ENCODE assay signal across 8 cellular contexts in the genomic region with DNA sequence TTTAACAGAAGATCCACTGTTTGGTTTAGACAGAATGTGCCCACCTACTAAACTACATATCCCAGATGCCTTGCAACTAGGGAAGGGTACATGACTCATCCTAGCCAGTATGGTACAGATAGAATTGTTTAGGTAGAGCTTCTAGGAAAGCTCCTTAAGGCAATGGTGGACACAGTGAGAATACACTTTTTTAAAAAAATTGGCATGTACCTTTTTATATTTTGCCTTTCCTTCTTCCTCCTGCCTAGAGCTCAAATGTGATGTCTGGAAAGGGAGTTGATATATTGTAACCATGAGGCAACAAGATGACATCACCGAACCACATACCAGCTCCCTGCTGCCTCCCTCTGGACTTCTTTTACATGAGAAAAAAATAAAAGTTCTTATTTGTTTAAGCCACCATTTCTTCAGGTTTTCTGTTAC. TPM values are rescaled to one million over a fixed set of nuclear protein-coding genes. Genes with fewer than 3 reads are reported as not detected.
DNase-seq lines count a peak whose midpoint lies in the region; ATAC-seq and TF ChIP-seq lines count a peak whose summit lies in the region.

No MANE protein-coding gene starts in this region.

- H4K20me1 ChIP-seq in OCI-LY7 (ENCODE audit: insufficient read depth, low read length) = no peaks in the 10 kb centered on the region

- intact Hi-C loops in OCI-LY7 (cut with micrococcal nuclease; ENCODE audit: unreplicated experiment) = no loop called here
- intact Hi-C loops in activated CD4-positive, alpha-beta memory T cell treated with anti-CD3 and anti-CD28 coated beads for 36 hours (cut with micrococcal nuclease) = loop anchor here (5.0 kb wide), 1 partner anchor 179 kb away; no protein-coding TSS in a partner anchor

- peak; percentile 52 for DNase-seq in AG20443 (ENCODE audit: low spot score)
- peak; percentile 56 for DNase-seq in H4 (ENCODE audit: low spot score)
- DNase-seq in OCI-LY7 (ENCODE audit: low spot score) = no peak
- peak; percentile 56 for DNase-seq in foreskin melanocyte
- DNase-seq in naive thymus-derived CD8-positive, alpha-beta T cell = no peak
- no peak for DNase-seq in activated CD4-positive, alpha-beta memory T cell treated with anti-CD3 and anti-CD28 coated beads for 36 hours
- no peak for DNase-seq in GDM1 (lab: John Stamatoyannopoulos, UW)
- DNase-seq in NCI-H1048 (lab: John Stamatoyannopoulos, UW) = no peak

- no peaks in the 10 kb centered on the region for H3K79me2 ChIP-seq in OCI-LY7 (ENCODE audit: insufficient read depth, low read depth, low read length)

- BruUV-seq in OCI-LY7 (replicated peaks; lab: Mats Ljungman, UMichigan) = no TSS peak

- H3K4me2 ChIP-seq in OCI-LY7 (ENCODE audit: low read length) = no peak overlapping the region

- H3K27ac Mint-ChIP-seq in naive thymus-derived CD8-positive, alpha-beta T cell = no peak overlapping the region
- H3K27ac Mint-ChIP-seq in activated CD4-positive, alpha-beta memory T cell treated with anti-CD3 and anti-CD28 coated beads for 36 hours = no peak overlapping the region

- CTCF ChIA-PET in OCI-LY7 (lab: Charles Lee; ENCODE audit: unreplicated experiment) = no interaction called here
- CTCF ChIA-PET in activated CD4-positive, alpha-beta memory T cell treated with anti-CD3 and anti-CD28 coated beads for 36 hours (lab: Charles Lee) = interaction anchor here (1.3 to 1.7 kb wide), 2 partner anchors 178 to 326 kb away, joined by 4 to 7 read pairs; no protein-coding TSS in a partner anchor

- H3K9me3 Mint-ChIP-seq in naive thymus-derived CD8-positive, alpha-beta T cell = peaks cover 0 to 2% (median 0%) of the 10 kb centered on the region in 9 donors
- H3K9me3 Mint-ChIP-seq in activated CD4-positive, alpha-beta memory T cell treated with anti-CD3 and anti-CD28 coated beads for 36 hours = no peaks in the 10 kb centered on the region

- H3K4me1 ChIP-seq in OCI-LY7 (ENCODE audit: insufficient read depth, low read length, poor library complexity, severe bottlenecking) = no peaks in the 10 kb centered on the region

- peak; percentile 37; the same call in 1 of the 2 replicates for TF ChIP-seq CTCF in OCI-LY7 (conservative IDR thresholded peaks at IDR 0.05; ENCODE audit: low read length)

- no peak overlapping the region for H3K4me3 ChIP-seq in OCI-LY7 (ENCODE audit: low read depth, low read length, poor library complexity, severe bottlenecking)

- H3K4me1 Mint-ChIP-seq in naive thymus-derived CD8-positive, alpha-beta T cell = no peaks in the 10 kb centered on the region
- H3K4me1 Mint-ChIP-seq in activated CD4-positive, alpha-beta memory T cell treated with anti-CD3 and anti-CD28 coated beads for 36 hours (ENCODE audit: low read depth) = no peaks in the 10 kb centered on the region

- no peak overlapping the region for H2AFZ ChIP-seq in OCI-LY7 (ENCODE audit: low read length)

- POLR2A ChIA-PET in OCI-LY7 (lab: Charles Lee) = no interaction called here
- POLR2A ChIA-PET in naive thymus-derived CD8-positive, alpha-beta T cell (lab: Charles Lee) = no interaction called here
- POLR2A ChIA-PET in activated CD4-positive, alpha-beta memory T cell treated with anti-CD3 and anti-CD28 coated beads for 36 hours (lab: Charles Lee) = no interaction called here

- no peaks in the 10 kb centered on the region for H3K36me3 Mint-ChIP-seq in naive thymus-derived CD8-positive, alpha-beta T cell
- no peaks in the 10 kb centered on the region for H3K36me3 Mint-ChIP-seq in activated CD4-positive, alpha-beta memory T cell treated with anti-CD3 and anti-CD28 coated beads for 36 hours

- H3K9me2 ChIP-seq in OCI-LY7 (ENCODE audit: insufficient read depth, low read length) = no peaks in the 10 kb centered on the region

- ATAC-seq in naive thymus-derived CD8-positive, alpha-beta T cell = no peak

- H3K27ac ChIP-seq in OCI-LY7 (ENCODE audit: low read depth, low read length, poor library complexity, severe bottlenecking) = no peak overlapping the region

- H3K4me3 Mint-ChIP-seq in naive thymus-derived CD8-positive, alpha-beta T cell = no peak overlapping the region
- no peak overlapping the region for H3K4me3 Mint-ChIP-seq in activated CD4-positive, alpha-beta memory T cell treated with anti-CD3 and anti-CD28 coated beads for 36 hours

- no peaks in the 10 kb centered on the region for H3K9me3 ChIP-seq in OCI-LY7 (ENCODE audit: low read length)

- H3K27me3 Mint-ChIP-seq in naive thymus-derived CD8-positive, alpha-beta T cell = peaks cover 7 to 23% (median 10%) of the 10 kb centered on the region in 5 donors
- peaks cover 12% of the 10 kb centered on the region for H3K27me3 Mint-ChIP-seq in activated CD4-positive, alpha-beta memory T cell treated with anti-CD3 and anti-CD28 coated beads for 36 hours

- H3K36me3 ChIP-seq in OCI-LY7 (ENCODE audit: insufficient read depth, low read length) = no peaks in the 10 kb centered on the region

RNA-seq across cellular contexts. Expression of a gene that starts 14.4 kb away (rescaled TPM):
- total RNA-seq in H4 (2014; rRNA removed; shearing (Covaris generic)) = 0.15 TPM in 1 of 2 replicates, not detected in the other
- not detected in 2 replicates for total RNA-seq in OCI-LY7 (2014; rRNA removed; shearing (Covaris generic))
- total RNA-seq in OCI-LY7 (2022) = not detected in 2 replicates
- not detected for total RNA-seq in naive thymus-derived CD8-positive, alpha-beta T cell
- not detected for polyA plus RNA-seq in naive thymus-derived CD8-positive, alpha-beta T cell
- not detected for total RNA-seq in activated CD4-positive, alpha-beta memory T cell treated with anti-CD3 and anti-CD28 coated beads for 36 hours

Comparison
In these comparisons a context has a peak if more than half of its experiments do, and no peak if none do; other contexts are left out.
1. DNase-seq: peak in AG20443 (single experiment), H4 (single experiment) and foreskin melanocyte (single experiment); none in OCI-LY7 (single experiment), naive thymus-derived CD8-positive, alpha-beta T cell (0 of 10), activated CD4-positive, alpha-beta memory T cell treated with anti-CD3 and anti-CD28 coated beads for 36 hours (single experiment), GDM1 (single experiment) and NCI-H1048 (single experiment).